In the genomic region with DNA sequence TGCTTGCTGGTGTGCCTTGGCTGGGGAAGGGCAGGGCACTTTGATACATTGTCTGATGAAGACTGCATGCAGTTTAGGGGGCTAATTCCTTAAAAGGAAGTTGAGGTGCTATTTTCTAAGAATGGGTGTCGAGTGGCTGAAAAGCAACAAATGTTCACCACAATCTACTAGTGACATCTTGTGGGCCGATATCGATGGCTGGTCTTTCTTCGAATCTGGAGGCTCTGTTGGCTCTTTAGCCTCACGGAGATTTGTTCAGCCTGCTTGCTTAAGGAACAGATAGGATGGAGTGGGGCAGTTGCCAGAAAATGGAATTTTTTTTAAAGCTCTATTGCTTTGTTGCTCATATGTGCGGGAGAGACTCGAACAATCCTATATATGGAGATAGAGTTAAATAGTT, we compare ENCODE assay signal across 1 cellular context.
TF ChIP-seq lines count a peak whose summit lies in the region.

No MANE protein-coding gene starts in this region.

TF ChIP-seq in SK-N-SH, 30 proteins besides CTCF, POLR2A, EP300 and RAD21 (continued from another document):
- TF ChIP-seq, protein P1, sequence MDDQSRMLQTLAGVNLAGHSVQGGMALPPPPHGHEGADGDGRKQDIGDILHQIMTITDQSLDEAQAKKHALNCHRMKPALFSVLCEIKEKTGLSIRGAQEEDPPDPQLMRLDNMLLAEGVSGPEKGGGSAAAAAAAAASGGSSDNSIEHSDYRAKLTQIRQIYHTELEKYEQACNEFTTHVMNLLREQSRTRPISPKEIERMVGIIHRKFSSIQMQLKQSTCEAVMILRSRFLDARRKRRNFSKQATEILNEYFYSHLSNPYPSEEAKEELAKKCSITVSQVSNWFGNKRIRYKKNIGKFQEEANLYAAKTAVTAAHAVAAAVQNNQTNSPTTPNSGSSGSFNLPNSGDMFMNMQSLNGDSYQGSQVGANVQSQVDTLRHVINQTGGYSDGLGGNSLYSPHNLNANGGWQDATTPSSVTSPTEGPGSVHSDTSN (IDR thresholded peaks at IDR 0.05): no peak
- TF ChIP-seq USF2 (IDR thresholded peaks at IDR 0.05; ENCODE audit: borderline replicate concordance, low read depth, low read length): no peak
- TF ChIP-seq JUND (IDR thresholded peaks at IDR 0.05): no peak
- no peak for TF ChIP-seq RXRA (IDR thresholded peaks at IDR 0.05; ENCODE audit: borderline replicate concordance, low read depth)
- no peak for TF ChIP-seq GABPA (IDR thresholded peaks at IDR 0.05; ENCODE audit: low read depth)
- TF ChIP-seq FOSL2 (IDR thresholded peaks at IDR 0.05; ENCODE audit: borderline replicate concordance, low read depth): no peak
- no peak for TF ChIP-seq ZBTB33 (IDR thresholded peaks at IDR 0.05; ENCODE audit: borderline replicate concordance, low read depth)
- no peak for TF ChIP-seq FOXJ3 (CRISPR knock-in tag; IDR thresholded peaks at IDR 0.05)
- TF ChIP-seq RCOR1 (IDR thresholded peaks at IDR 0.05; ENCODE audit: low read length): no peak
